ENCODE assay signal across 15 cellular contexts in the genomic region with DNA sequence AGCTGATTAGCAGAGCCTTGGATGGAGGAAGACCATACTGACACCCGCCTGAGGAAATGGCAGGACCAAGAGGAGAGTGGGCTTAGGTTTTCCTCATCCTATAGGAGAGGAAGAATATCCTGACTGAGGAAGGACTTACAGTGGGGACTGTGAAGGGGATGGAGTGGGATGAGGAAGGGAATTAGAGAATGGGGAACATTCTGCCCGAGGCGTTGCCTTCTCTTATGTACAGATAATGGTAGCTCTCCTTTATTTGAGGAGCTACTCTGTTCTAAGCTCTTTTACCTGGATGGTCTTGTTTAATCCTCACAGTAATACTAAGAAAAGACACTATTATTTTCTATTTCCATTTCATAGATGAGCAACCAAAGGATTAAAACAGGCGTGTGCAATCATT. TPM values are rescaled to one million over a fixed set of nuclear protein-coding genes. Genes with fewer than 3 reads are reported as not detected.
DNase-seq lines count a peak whose midpoint lies in the region; ATAC-seq and TF ChIP-seq lines count a peak whose summit lies in the region.
"Had no signal": no experiment of that assay in that cellular context is flagged by ENCODE, and none has a peak within 500 bp of the region (broad histone marks: within the 10 kb centered on the region; RNA-seq: fewer than 3 reads in every experiment).

No MANE protein-coding gene starts in this region.

- no peak for ATAC-seq in GM23338
- no peak for ATAC-seq in GM21528 (IDR thresholded peaks at IDR 0.05; ENCODE audit: low FRiP score, unreplicated experiment)
- no peak for ATAC-seq in stimulated activated naive CD8-positive, alpha-beta T cell treated with anti-CD3 and anti-CD28 coated beads, Interleukin-15, amount 100 ng/mL, for 72 hours
- ATAC-seq: K562 had no signal

- peaks cover 5% of the 10 kb centered on the region; the same call in 1 of the 2 replicates for H3K79me2 ChIP-seq in GM23338 (replicated peaks; ENCODE audit: insufficient read depth)

- peaks cover 7% of the 10 kb centered on the region; the same call in 1 of the 2 replicates for H3K9me2 ChIP-seq in GM23338 (ENCODE audit: insufficient read depth)

- peak overlapping the region; percentile 98 for H3K27ac ChIP-seq in GM23338 (ENCODE audit: low read depth)
- peak overlapping the region; percentile 82 for H3K27ac ChIP-seq in HUES6 (ENCODE audit: low read depth, low read length)
- no peak overlapping the region for H3K27ac ChIP-seq in endodermal cell (ENCODE audit: low read depth, low read length)
- peak overlapping the region; percentile 87 for H3K27ac ChIP-seq in iPS-20b (ENCODE audit: low read length)
- no peak overlapping the region for H3K27ac ChIP-seq in testis
- H3K27ac ChIP-seq: BLaER1 had no signal

- TF ChIP-seq CTCF in GM23338 (conservative IDR thresholded peaks at IDR 0.05; ENCODE audit: low read depth in 2 of 2) (no peak), endodermal cell (conservative IDR thresholded peaks at IDR 0.05) (no peak), testis (IDR thresholded peaks at IDR 0.05) (no peak)

- peak overlapping the region; percentile 75 for H3K4me2 ChIP-seq in GM23338
- H3K4me2 ChIP-seq: BLaER1 had no signal

- TF ChIP-seq POLR2A in testis (IDR thresholded peaks at IDR 0.05), result no peak

- H3K9ac ChIP-seq in HUES6 (ENCODE audit: low read length) (peak overlapping the region; percentile 96), endodermal cell (ENCODE audit: extremely low read depth, low read length, poor library complexity, severe bottlenecking) (no peak overlapping the region), iPS-20b (ENCODE audit: low read depth, low read length) (peak overlapping the region; percentile 70)
- H3K9ac ChIP-seq: BLaER1 had no signal

- no peaks in the 10 kb centered on the region for H4K20me1 ChIP-seq in GM23338 (replicated peaks; ENCODE audit: insufficient read depth)
- H4K20me1 ChIP-seq: BLaER1 had no signal

- peaks cover 56% of the 10 kb centered on the region for H3K4me1 ChIP-seq in GM23338 (ENCODE audit: insufficient read depth)
- peaks cover 78% of the 10 kb centered on the region for H3K4me1 ChIP-seq in HUES6 (ENCODE audit: control insufficient read depth, insufficient read depth, low read length)
- peaks cover 12% of the 10 kb centered on the region for H3K4me1 ChIP-seq in endodermal cell (ENCODE audit: control insufficient read depth, insufficient read depth, low read length)
- peaks cover 66% of the 10 kb centered on the region for H3K4me1 ChIP-seq in iPS-20b (ENCODE audit: insufficient read depth, low read length)
- H3K4me1 ChIP-seq in testis, result no peaks in the 10 kb centered on the region
- H3K4me1 ChIP-seq: BLaER1 had no signal

- H3K36me3 Mint-ChIP-seq in GM23338 (ENCODE audit: low read depth) (peaks cover 9% of the 10 kb centered on the region; the same call in 2 of the 3 replicates), endodermal cell (ENCODE audit: low read depth) (no peaks in the 10 kb centered on the region)
- H3K36me3 Mint-ChIP-seq: CD4-positive, CD25-positive, alpha-beta regulatory T cell had no signal

- H3K4me3 ChIP-seq in GM23338 (peak overlapping the region; percentile 51), HUES6 (ENCODE audit: low read depth, low read length) (peak overlapping the region; percentile 58), endodermal cell (ENCODE audit: low read length) (no peak overlapping the region), iPS-20b (ENCODE audit: low read length) (peak overlapping the region; percentile 59), testis (no peak overlapping the region)
- H3K4me3 ChIP-seq: BLaER1, K562 had no signal

- no peaks in the 10 kb centered on the region for H3K27me3 ChIP-seq in GM23338 (ENCODE audit: insufficient read depth)
- H3K27me3 ChIP-seq in HUES6 (ENCODE audit: control insufficient read depth, insufficient read depth, low read length), result no peaks in the 10 kb centered on the region
- peaks cover 85% of the 10 kb centered on the region for H3K27me3 ChIP-seq in endodermal cell (ENCODE audit: control insufficient read depth, insufficient read depth, low read length, poor library complexity, severe bottlenecking)
- no peaks in the 10 kb centered on the region for H3K27me3 ChIP-seq in iPS-20b (ENCODE audit: insufficient read depth, low read length)
- H3K27me3 ChIP-seq in testis, result no peaks in the 10 kb centered on the region
- H3K27me3 ChIP-seq: BLaER1 had no signal

- DNase-seq in GM23338 (ENCODE audit: low spot score) (peak; percentile 10), endodermal cell (peak; percentile 61), NCI-H2227 (lab: John Stamatoyannopoulos, UW; ENCODE audit: unreplicated experiment) (no peak), testis (no peak)
- no peak for DNase-seq in stimulated activated naive CD8-positive, alpha-beta T cell treated with anti-CD3 and anti-CD28 coated beads, Interleukin-15, amount 100 ng/mL, for 72 hours
- DNase-seq: 8988T; AML-193; Calu3; CD4-positive, CD25-positive, alpha-beta regulatory T cell; DMS 273 treated with DMSO at 0.1 percent for 48 hours had no signal

- peaks cover 21% of the 10 kb centered on the region for H3F3A ChIP-seq in GM23338 (replicated peaks; ENCODE audit: low read depth)

- no peak overlapping the region for H2AFZ ChIP-seq in GM23338

- no peaks in the 10 kb centered on the region for H3K9me3 Mint-ChIP-seq in GM23338
- no peaks in the 10 kb centered on the region for H3K9me3 Mint-ChIP-seq in endodermal cell
- no peaks in the 10 kb centered on the region for H3K9me3 Mint-ChIP-seq in stimulated activated naive CD8-positive, alpha-beta T cell treated with anti-CD3 and anti-CD28 coated beads, Interleukin-15, amount 100 ng/mL, for 72 hours
- H3K9me3 Mint-ChIP-seq: CD4-positive, CD25-positive, alpha-beta regulatory T cell had no signal

- H3K36me3 ChIP-seq in GM23338 (ENCODE audit: insufficient read depth) (no peaks in the 10 kb centered on the region), HUES6 (ENCODE audit: control insufficient read depth, insufficient read depth, low read length) (no peaks in the 10 kb centered on the region), endodermal cell (ENCODE audit: control insufficient read depth, insufficient read depth, low read length) (no peaks in the 10 kb centered on the region), iPS-20b (ENCODE audit: insufficient read depth, low read depth, low read length) (no peaks in the 10 kb centered on the region), testis (ENCODE audit: low read depth, missing control alignments) (no peaks in the 10 kb centered on the region)
- H3K36me3 ChIP-seq: BLaER1 had no signal

- intact Hi-C loops in testis (cut with DNase I; ENCODE audit: low total_unique reads), result no loop called here

- 70 to 83% methylated on average over 3 to 4 of the region's 4 CpGs for WGBS in endodermal cell (ENCODE audit: insufficient coverage in 1 of 2, insufficient read length in 1 of 2), 2 experiments
- WGBS in testis, 2 donors, result 94 to 96% methylated on average over 4 of the region's 4 CpGs

- H3K4me1 Mint-ChIP-seq in GM23338 (peaks cover 43% of the 10 kb centered on the region), endodermal cell (peaks cover 42% of the 10 kb centered on the region)
- no peaks in the 10 kb centered on the region for H3K4me1 Mint-ChIP-seq in stimulated activated naive CD8-positive, alpha-beta T cell treated with anti-CD3 and anti-CD28 coated beads, Interleukin-15, amount 100 ng/mL, for 72 hours
- H3K4me1 Mint-ChIP-seq: CD4-positive, CD25-positive, alpha-beta regulatory T cell had no signal

- H3K27ac Mint-ChIP-seq in GM23338 (no peak overlapping the region; the same call in 1 of the 2 replicates), endodermal cell (no peak overlapping the region)
- H3K27ac Mint-ChIP-seq in stimulated activated naive CD8-positive, alpha-beta T cell treated with anti-CD3 and anti-CD28 coated beads, Interleukin-15, amount 100 ng/mL, for 72 hours, result no peak overlapping the region
- H3K27ac Mint-ChIP-seq: CD4-positive, CD25-positive, alpha-beta regulatory T cell had no signal

- H3K4me3 Mint-ChIP-seq in GM23338 (no peak overlapping the region), endodermal cell (no peak overlapping the region)
- no peak overlapping the region for H3K4me3 Mint-ChIP-seq in stimulated activated naive CD8-positive, alpha-beta T cell treated with anti-CD3 and anti-CD28 coated beads, Interleukin-15, amount 100 ng/mL, for 72 hours
- H3K4me3 Mint-ChIP-seq: CD4-positive, CD25-positive, alpha-beta regulatory T cell had no signal

- H3K9me3 ChIP-seq in HUES6 (ENCODE audit: control insufficient read depth, insufficient read depth, low read depth, low read length) (no peaks in the 10 kb centered on the region), endodermal cell (ENCODE audit: control insufficient read depth, low read length) (no peaks in the 10 kb centered on the region), iPS-20b (ENCODE audit: insufficient read depth, low read depth, low read length) (no peaks in the 10 kb centered on the region), testis (no peaks in the 10 kb centered on the region)
- H3K9me3 ChIP-seq: BLaER1 had no signal

- H3K27me3 Mint-ChIP-seq in GM23338 (ENCODE audit: insufficient read depth, low read depth, poor library complexity) (peaks cover 7% of the 10 kb centered on the region), endodermal cell (ENCODE audit: insufficient read depth) (peaks cover 28% of the 10 kb centered on the region)
- H3K27me3 Mint-ChIP-seq in stimulated activated naive CD8-positive, alpha-beta T cell treated with anti-CD3 and anti-CD28 coated beads, Interleukin-15, amount 100 ng/mL, for 72 hours, result no peaks in the 10 kb centered on the region

TF ChIP-seq in GM23338, 12 proteins besides CTCF, POLR2A, EP300 and RAD21 (continues in another document):
- no peak for TF ChIP-seq STAT1 (IDR thresholded peaks at IDR 0.05; ENCODE audit: unreplicated experiment)

RNA-seq across cellular contexts. Expression of gene OLFML3, which starts 56.0 kb away (rescaled TPM):
- 69.9 and 73.6 TPM in 2 replicates for total RNA-seq in GM23338 (2014; rRNA removed; shearing (Covaris generic))
- polyA plus RNA-seq in GM23338 (2016; fragmentation: Nextera tagmentation; extraction: Ambion mirVana) (42.8 and 44.7 TPM in 2 replicates), testis (ENCODE audit: insufficient read depth, low read depth, low replicate concordance) (51.7 TPM)
- total RNA-seq in endodermal cell (10 to 100 TPM in 1 of 2 donors, 1 to 10 TPM in 1; 4.3 to 14.8 TPM), testis (1 to 10 TPM; 4.6 to 8.5 TPM)
- polyA plus RNA-seq in endodermal cell (2013, experiment 1 of 2), result 17.4 TPM
- polyA plus RNA-seq in endodermal cell (2013, experiment 2 of 2), result 10.1 TPM
- total RNA-seq: Calu3 had no signal
- polyA plus RNA-seq: CD4-positive, CD25-positive, alpha-beta regulatory T cell; K562 had no signal

Comparison
In these comparisons a context has a peak if more than half of its experiments do, and no peak if none do; other contexts are left out.
1. DNase-seq: peak in GM23338 (single experiment) and endodermal cell (single experiment); none in NCI-H2227 (single experiment), stimulated activated naive CD8-positive, alpha-beta T cell treated with anti-CD3 and anti-CD28 coated beads, Interleukin-15, amount 100 ng/mL, for 72 hours (0 of 2) and testis (single experiment).
2. H3K27ac ChIP-seq: peak in GM23338 (single experiment), HUES6 (single experiment) and iPS-20b (single experiment); none in endodermal cell (single experiment) and testis (0 of 2).
3. H3K4me3 ChIP-seq: peak in GM23338 (single experiment), HUES6 (single experiment) and iPS-20b (single experiment); none in endodermal cell (single experiment) and testis (0 of 2).